Comparison of ENCODE assay signal across 21 cellular contexts in genomic region chr11:30666817-30667216, GRCh38.
"Had no signal": no experiment of that assay in that cellular context is flagged by ENCODE, and none has a peak within 500 bp of the region (broad histone marks: within the 10 kb centered on the region; RNA-seq: fewer than 3 reads in every experiment).

No MANE protein-coding gene starts in this region.

- DNase-seq: dermis blood vessel endothelial cell; esophagus squamous epithelium; foreskin fibroblast; glutamatergic neuron; islet precursor cell; mammary epithelial cell; mucosa of descending colon; naive thymus-derived CD8-positive, alpha-beta T cell; psoas muscle; retina; spleen; stimulated activated CD4-positive, alpha-beta T cell treated with anti-CD3 and anti-CD28 coated beads, Interleukin-15, amount 100 ng/mL, for 24 hours; stimulated activated CD4-positive, alpha-beta T cell treated with anti-CD3 and anti-CD28 coated beads, Interleukin-1b, Interleukin-23, amount 100 ng/mL, for 48 hours; stimulated activated CD4-positive, alpha-beta T cell treated with anti-CD3 and anti-CD28 coated beads, Interleukin-4, amount 100 ng/mL, for 24 hours; stimulated activated naive CD8-positive, alpha-beta T cell treated with anti-CD3 and anti-CD28 coated beads, Interleukin-15, amount 100 ng/mL, for 72 hours; thyroid gland had no signal

- H3K36me3 Mint-ChIP-seq: naive thymus-derived CD8-positive, alpha-beta T cell; stimulated activated memory B cell treated with anti-CD40 and anti-IgM and Interleukin-4, amounts not matched to agents 10 μg/mL and 1 μg/mL and 100 μg/mL, for 72 hours; type B pancreatic cell had no signal

- H3K27ac Mint-ChIP-seq: naive thymus-derived CD8-positive, alpha-beta T cell; stimulated activated memory B cell treated with anti-CD40 and anti-IgM and Interleukin-4, amounts not matched to agents 10 μg/mL and 1 μg/mL and 100 μg/mL, for 72 hours; stimulated activated naive CD8-positive, alpha-beta T cell treated with anti-CD3 and anti-CD28 coated beads, Interleukin-15, amount 100 ng/mL, for 72 hours; type B pancreatic cell had no signal

- H3K27me3 Mint-ChIP-seq: stimulated activated memory B cell treated with anti-CD40 and anti-IgM and Interleukin-4, amounts not matched to agents 10 μg/mL and 1 μg/mL and 100 μg/mL, for 72 hours; stimulated activated naive CD8-positive, alpha-beta T cell treated with anti-CD3 and anti-CD28 coated beads, Interleukin-15, amount 100 ng/mL, for 72 hours; type B pancreatic cell had no signal

- ATAC-seq: gastroesophageal sphincter; left lobe of liver; mucosa of descending colon; naive thymus-derived CD8-positive, alpha-beta T cell; psoas muscle; sciatic nerve; stimulated activated memory B cell treated with anti-CD40 and anti-IgM and Interleukin-4, amounts not matched to agents 10 μg/mL and 1 μg/mL and 100 μg/mL, for 72 hours; stimulated activated naive CD8-positive, alpha-beta T cell treated with anti-CD3 and anti-CD28 coated beads, Interleukin-15, amount 100 ng/mL, for 72 hours had no signal

- H3K4me1 Mint-ChIP-seq: naive thymus-derived CD8-positive, alpha-beta T cell; stimulated activated memory B cell treated with anti-CD40 and anti-IgM and Interleukin-4, amounts not matched to agents 10 μg/mL and 1 μg/mL and 100 μg/mL, for 72 hours; stimulated activated naive CD8-positive, alpha-beta T cell treated with anti-CD3 and anti-CD28 coated beads, Interleukin-15, amount 100 ng/mL, for 72 hours had no signal

- H3K4me3 Mint-ChIP-seq: naive thymus-derived CD8-positive, alpha-beta T cell; stimulated activated memory B cell treated with anti-CD40 and anti-IgM and Interleukin-4, amounts not matched to agents 10 μg/mL and 1 μg/mL and 100 μg/mL, for 72 hours; stimulated activated naive CD8-positive, alpha-beta T cell treated with anti-CD3 and anti-CD28 coated beads, Interleukin-15, amount 100 ng/mL, for 72 hours; type B pancreatic cell had no signal
